1 cellular context compared by ENCODE assay signal in the genomic region with DNA sequence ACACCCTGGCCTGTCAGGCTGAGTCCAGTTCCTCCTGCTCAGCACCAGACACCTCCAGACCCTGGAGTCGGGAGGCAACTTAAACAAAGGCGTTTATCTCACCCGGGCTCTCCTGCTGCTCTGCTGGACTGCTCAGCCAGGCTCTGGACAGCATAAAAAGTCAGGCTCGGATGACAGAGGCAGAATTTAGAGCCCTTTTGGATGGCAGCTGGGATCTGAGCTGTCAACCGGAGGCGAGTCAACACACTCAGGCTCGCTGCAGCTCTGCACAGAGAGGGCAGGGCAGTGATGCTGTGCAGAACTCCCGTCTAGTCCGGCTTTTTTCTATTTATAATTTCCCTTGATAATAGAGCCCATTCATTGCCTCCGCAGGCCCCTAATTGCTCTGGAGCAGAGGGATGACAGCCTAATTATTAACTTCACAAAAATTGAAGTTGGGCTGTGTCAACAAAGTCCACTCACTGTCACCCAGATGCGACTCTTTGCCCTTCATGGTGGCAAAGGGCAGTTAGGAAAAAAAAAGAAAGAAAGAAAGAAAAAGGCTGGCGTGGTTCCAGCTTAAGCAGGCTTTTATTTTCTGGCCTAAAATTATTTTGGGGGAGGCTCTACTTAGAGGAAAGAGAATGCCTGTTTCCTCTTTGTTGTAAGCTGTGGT.
A peak's percentile ranks its signal among the peaks of the same experiment; 100 is the strongest.
TF ChIP-seq lines count a peak whose summit lies in the region.

No MANE protein-coding gene starts in this region.

TF ChIP-seq in SK-N-SH treated with all-trans-retinoic acid at 6 μM for 48 hours, 23 proteins besides CTCF, POLR2A, EP300 and RAD21 (continued from another document):
- TF ChIP-seq, protein P1, sequence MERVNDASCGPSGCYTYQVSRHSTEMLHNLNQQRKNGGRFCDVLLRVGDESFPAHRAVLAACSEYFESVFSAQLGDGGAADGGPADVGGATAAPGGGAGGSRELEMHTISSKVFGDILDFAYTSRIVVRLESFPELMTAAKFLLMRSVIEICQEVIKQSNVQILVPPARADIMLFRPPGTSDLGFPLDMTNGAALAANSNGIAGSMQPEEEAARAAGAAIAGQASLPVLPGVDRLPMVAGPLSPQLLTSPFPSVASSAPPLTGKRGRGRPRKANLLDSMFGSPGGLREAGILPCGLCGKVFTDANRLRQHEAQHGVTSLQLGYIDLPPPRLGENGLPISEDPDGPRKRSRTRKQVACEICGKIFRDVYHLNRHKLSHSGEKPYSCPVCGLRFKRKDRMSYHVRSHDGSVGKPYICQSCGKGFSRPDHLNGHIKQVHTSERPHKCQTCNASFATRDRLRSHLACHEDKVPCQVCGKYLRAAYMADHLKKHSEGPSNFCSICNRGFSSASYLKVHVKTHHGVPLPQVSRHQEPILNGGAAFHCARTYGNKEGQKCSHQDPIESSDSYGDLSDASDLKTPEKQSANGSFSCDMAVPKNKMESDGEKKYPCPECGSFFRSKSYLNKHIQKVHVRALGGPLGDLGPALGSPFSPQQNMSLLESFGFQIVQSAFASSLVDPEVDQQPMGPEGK (CRISPR knock-in tag; IDR thresholded peaks at IDR 0.05; ENCODE audit: borderline replicate concordance) = no peak
- peak; percentile 36; the same call in 1 of the 2 replicates for TF ChIP-seq ISL1 (CRISPR knock-in tag; IDR thresholded peaks at IDR 0.05)
- no peak for TF ChIP-seq ZNF8 (CRISPR knock-in tag; IDR thresholded peaks at IDR 0.05)
- TF ChIP-seq, protein P2, sequence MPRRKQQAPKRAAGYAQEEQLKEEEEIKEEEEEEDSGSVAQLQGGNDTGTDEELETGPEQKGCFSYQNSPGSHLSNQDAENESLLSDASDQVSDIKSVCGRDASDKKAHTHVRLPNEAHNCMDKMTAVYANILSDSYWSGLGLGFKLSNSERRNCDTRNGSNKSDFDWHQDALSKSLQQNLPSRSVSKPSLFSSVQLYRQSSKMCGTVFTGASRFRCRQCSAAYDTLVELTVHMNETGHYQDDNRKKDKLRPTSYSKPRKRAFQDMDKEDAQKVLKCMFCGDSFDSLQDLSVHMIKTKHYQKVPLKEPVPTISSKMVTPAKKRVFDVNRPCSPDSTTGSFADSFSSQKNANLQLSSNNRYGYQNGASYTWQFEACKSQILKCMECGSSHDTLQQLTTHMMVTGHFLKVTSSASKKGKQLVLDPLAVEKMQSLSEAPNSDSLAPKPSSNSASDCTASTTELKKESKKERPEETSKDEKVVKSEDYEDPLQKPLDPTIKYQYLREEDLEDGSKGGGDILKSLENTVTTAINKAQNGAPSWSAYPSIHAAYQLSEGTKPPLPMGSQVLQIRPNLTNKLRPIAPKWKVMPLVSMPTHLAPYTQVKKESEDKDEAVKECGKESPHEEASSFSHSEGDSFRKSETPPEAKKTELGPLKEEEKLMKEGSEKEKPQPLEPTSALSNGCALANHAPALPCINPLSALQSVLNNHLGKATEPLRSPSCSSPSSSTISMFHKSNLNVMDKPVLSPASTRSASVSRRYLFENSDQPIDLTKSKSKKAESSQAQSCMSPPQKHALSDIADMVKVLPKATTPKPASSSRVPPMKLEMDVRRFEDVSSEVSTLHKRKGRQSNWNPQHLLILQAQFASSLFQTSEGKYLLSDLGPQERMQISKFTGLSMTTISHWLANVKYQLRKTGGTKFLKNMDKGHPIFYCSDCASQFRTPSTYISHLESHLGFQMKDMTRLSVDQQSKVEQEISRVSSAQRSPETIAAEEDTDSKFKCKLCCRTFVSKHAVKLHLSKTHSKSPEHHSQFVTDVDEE (CRISPR knock-in tag; IDR thresholded peaks at IDR 0.05) = peak; percentile 87
- TF ChIP-seq ZNF70 (CRISPR knock-in tag; IDR thresholded peaks at IDR 0.05) = no peak
TF ChIP-seq in SK-N-SH treated with all-trans-retinoic acid at 6 μM for 48 hours: peak in this region for 3.
